In the genomic region with DNA sequence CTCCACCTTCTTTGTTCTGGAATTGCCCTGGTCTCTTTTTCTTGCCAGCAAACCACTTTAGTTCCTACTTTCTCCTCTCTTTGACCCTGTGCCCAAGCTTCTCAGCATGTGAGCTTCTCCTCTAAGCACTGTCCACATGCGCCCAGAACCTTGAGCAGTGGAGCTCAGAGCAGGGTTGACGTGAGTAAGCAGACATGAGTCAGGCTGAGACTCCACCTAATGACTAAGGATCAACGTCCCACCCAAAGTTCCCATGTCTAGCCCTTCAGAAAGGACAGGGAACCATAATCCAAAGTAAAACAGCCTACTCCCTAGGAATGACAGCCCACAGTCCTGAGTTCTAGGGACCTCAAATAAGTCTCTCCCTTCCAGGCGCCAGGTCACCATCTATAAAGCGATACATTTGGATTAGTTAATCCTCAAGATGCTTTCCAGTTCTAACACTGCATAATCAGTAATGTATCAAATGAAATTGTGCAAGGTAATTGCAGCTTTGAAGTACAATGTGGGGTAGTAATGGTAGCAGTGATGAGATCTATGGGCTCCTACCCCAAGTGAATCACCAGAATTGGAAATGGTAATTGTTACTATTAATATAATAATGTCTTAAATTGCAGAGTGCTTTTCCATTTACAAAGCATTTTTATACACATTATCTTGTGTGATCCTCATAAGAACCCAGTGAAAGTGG, we compare ENCODE assay signal across 10 cellular contexts. TPM values are rescaled to one million over a fixed set of nuclear protein-coding genes. Genes with fewer than 3 reads are reported as not detected.
DNase-seq lines count a peak whose midpoint lies in the region; ATAC-seq, FAIRE-seq and TF ChIP-seq lines count a peak whose summit lies in the region.
"Had no signal": no experiment of that assay in that cellular context is flagged by ENCODE, and none has a peak within 500 bp of the region (broad histone marks: within the 10 kb centered on the region; RNA-seq: fewer than 3 reads in every experiment).

No MANE protein-coding gene starts in this region.

- H3K4me2 ChIP-seq in smooth muscle cell, result peak overlapping the region; percentile 37

- no peaks in the 10 kb centered on the region for H3K4me1 Mint-ChIP-seq in endothelial cell (ENCODE audit: unreplicated experiment)
- H3K4me1 Mint-ChIP-seq: activated CD8-positive, alpha-beta memory T cell treated with anti-CD3 and anti-CD28 coated beads, Interleukin-2, amount 10 ng/mL, durations not matched to agents 7 days and 5 days had no signal

- no peaks in the 10 kb centered on the region for H3K9me3 ChIP-seq in smooth muscle cell (replicated peaks; ENCODE audit: low read depth)

- H3K27me3 Mint-ChIP-seq in endothelial cell (ENCODE audit: unreplicated experiment), result peaks cover 12% of the 10 kb centered on the region
- H3K27me3 Mint-ChIP-seq: activated CD8-positive, alpha-beta memory T cell treated with anti-CD3 and anti-CD28 coated beads, Interleukin-2, amount 10 ng/mL, durations not matched to agents 7 days and 5 days had no signal

- H2AFZ ChIP-seq in smooth muscle cell (ENCODE audit: low read depth), result no peak overlapping the region

- ATAC-seq in foreskin keratinocyte, result peak; percentile 99
- ATAC-seq: activated CD8-positive, alpha-beta memory T cell treated with anti-CD3 and anti-CD28 coated beads, Interleukin-2, amount 10 ng/mL, durations not matched to agents 7 days and 5 days had no signal

- H3K9ac ChIP-seq in smooth muscle cell (ENCODE audit: low read depth), result no peak overlapping the region

- DNase-seq in HCEC 1CT (peak; percentile 94), SW 1271 (lab: John Stamatoyannopoulos, UW) (peak; percentile 49 to 87), foreskin keratinocyte (peak; percentile 73 to 86), smooth muscle cell (lab: John Stamatoyannopoulos, UW; ENCODE audit: unreplicated experiment) (no peak), SIG-M5 treated with dmso at 0.1 percent for 504 hours (lab: John Stamatoyannopoulos, UW; ENCODE audit: unreplicated experiment) (no peak), GM12892 (ENCODE audit: insufficient read length) (no peak), endothelial cell (ENCODE audit: low spot score) (no peak)
- no peak for DNase-seq in stimulated activated CD4-positive, alpha-beta T cell treated with anti-CD3 and anti-CD28 coated beads, Interleukin-15, amount 100 ng/mL, for 24 hours
- DNase-seq: activated CD8-positive, alpha-beta memory T cell treated with anti-CD3 and anti-CD28 coated beads, Interleukin-2, amount 10 ng/mL, durations not matched to agents 7 days and 5 days; KG1 had no signal

- no peaks in the 10 kb centered on the region for H3K9me3 Mint-ChIP-seq in endothelial cell (ENCODE audit: unreplicated experiment)

- no peaks in the 10 kb centered on the region for H3F3A ChIP-seq in smooth muscle cell (ENCODE audit: low read depth)

- no peak for TF ChIP-seq POLR2A in GM12892 (IDR thresholded peaks at IDR 0.05; ENCODE audit: low read depth, low read length)

- peak overlapping the region; percentile 84 for H3K27ac ChIP-seq in foreskin keratinocyte
- peak overlapping the region; percentile 85 for H3K27ac ChIP-seq in smooth muscle cell (ENCODE audit: low read depth)

- no peaks in the 10 kb centered on the region for H3K36me3 ChIP-seq in smooth muscle cell (ENCODE audit: low read depth)

- H3K79me2 ChIP-seq in smooth muscle cell (ENCODE audit: low read depth), result peaks cover 7% of the 10 kb centered on the region

- TF ChIP-seq CTCF in foreskin keratinocyte (conservative IDR thresholded peaks at IDR 0.05), result no peak
- TF ChIP-seq CTCF in smooth muscle cell (IDR thresholded peaks at IDR 0.05; ENCODE audit: borderline replicate concordance, insufficient read depth, poor library complexity, severe bottlenecking), result no peak
- TF ChIP-seq CTCF in endothelial cell (IDR thresholded peaks at IDR 0.05; ENCODE audit: unreplicated experiment), result no peak

- WGBS in smooth muscle cell (ENCODE audit: low lambda C conversion rate), result 52% methylated on average over 5 of the region's 5 CpGs

- no peak overlapping the region for H3K4me3 Mint-ChIP-seq in endothelial cell (ENCODE audit: unreplicated experiment)
- H3K4me3 Mint-ChIP-seq: activated CD8-positive, alpha-beta memory T cell treated with anti-CD3 and anti-CD28 coated beads, Interleukin-2, amount 10 ng/mL, durations not matched to agents 7 days and 5 days had no signal

- H3K4me1 ChIP-seq in foreskin keratinocyte (peaks cover 12% of the 10 kb centered on the region), smooth muscle cell (ENCODE audit: low read depth) (no peaks in the 10 kb centered on the region)

- FAIRE-seq in GM12892 (lab: Jason Lieb, UNC), result no peak

- no peak overlapping the region for H3K27ac Mint-ChIP-seq in endothelial cell (ENCODE audit: unreplicated experiment)
- H3K27ac Mint-ChIP-seq: activated CD8-positive, alpha-beta memory T cell treated with anti-CD3 and anti-CD28 coated beads, Interleukin-2, amount 10 ng/mL, durations not matched to agents 7 days and 5 days had no signal

- no peaks in the 10 kb centered on the region for H4K20me1 ChIP-seq in smooth muscle cell (ENCODE audit: low read depth)

- no peak overlapping the region for H3K4me3 ChIP-seq in smooth muscle cell

- no peaks in the 10 kb centered on the region for H3K36me3 Mint-ChIP-seq in endothelial cell (ENCODE audit: low read depth, unreplicated experiment)
- H3K36me3 Mint-ChIP-seq: activated CD8-positive, alpha-beta memory T cell treated with anti-CD3 and anti-CD28 coated beads, Interleukin-2, amount 10 ng/mL, durations not matched to agents 7 days and 5 days had no signal

- H3K27me3 ChIP-seq in foreskin keratinocyte (no peaks in the 10 kb centered on the region), smooth muscle cell (ENCODE audit: low read depth) (no peaks in the 10 kb centered on the region)

RNA-seq across cellular contexts. Expression of a gene that starts 44.5 kb away (rescaled TPM):
- total RNA-seq in foreskin keratinocyte (2.8 and 3.9 TPM in 2 replicates), smooth muscle cell (13.5 and 23.4 TPM in 2 replicates), endothelial cell (ENCODE audit: unreplicated experiment) (5.1 TPM)
- polyA plus RNA-seq in foreskin keratinocyte (4.3 TPM in 2 replicates), smooth muscle cell (9.1 and 25.5 TPM in 2 replicates)
- 31.4 TPM for polyA plus RNA-seq in GM12892 (2012; ENCODE audit: missing spikeins)

Comparison
In these comparisons a context has a peak if more than half of its experiments do, and no peak if none do; other contexts are left out.
1. DNase-seq: peak in HCEC 1CT (single experiment), SW 1271 (2 of 2) and foreskin keratinocyte (2 of 2); none in smooth muscle cell (single experiment), SIG-M5 treated with dmso at 0.1 percent for 504 hours (single experiment), GM12892 (single experiment), endothelial cell (single experiment) and stimulated activated CD4-positive, alpha-beta T cell treated with anti-CD3 and anti-CD28 coated beads, Interleukin-15, amount 100 ng/mL, for 24 hours (single experiment).